27 cellular contexts compared by ENCODE assay signal in genomic region chr6:11974089-11974488, GRCh38. TPM values are rescaled to one million over a fixed set of nuclear protein-coding genes. Genes with fewer than 3 reads are reported as not detected.
A peak's percentile ranks its signal among the peaks of the same experiment; 100 is the strongest.
DNase-seq lines count a peak whose midpoint lies in the region; ATAC-seq and TF ChIP-seq lines count a peak whose summit lies in the region.
"Had no signal": no experiment of that assay in that cellular context is flagged by ENCODE, and none has a peak within 500 bp of the region (broad histone marks: within the 10 kb centered on the region; RNA-seq: fewer than 3 reads in every experiment).

No MANE protein-coding gene starts in this region.

- TF ChIP-seq CTCF in AG09309 (IDR thresholded peaks at IDR 0.05; ENCODE audit: control insufficient read depth, insufficient read depth, low read depth, low read length, missing control alignments) (no peak), chondrocyte (IDR thresholded peaks at IDR 0.05) (no peak)

- peaks cover 3% of the 10 kb centered on the region for H3K9me3 Mint-ChIP-seq in chondrocyte (ENCODE audit: low read depth)
- no peaks in the 10 kb centered on the region for H3K9me3 Mint-ChIP-seq in stimulated activated naive CD8-positive, alpha-beta T cell treated with anti-CD3 and anti-CD28 coated beads, Interleukin-15, amount 100 ng/mL, for 72 hours
- H3K9me3 Mint-ChIP-seq in natural killer cell treated with Interleukin-12 subunit alpha and Interleukin-12 subunit beta and Interleukin-15 and Interleukin-18, amount 100 ng/mL, for 72 hours, result no peaks in the 10 kb centered on the region
- H3K9me3 Mint-ChIP-seq: activated B cell treated with CpG ODN at 0.5 μM for 24 hours had no signal

- peak overlapping the region; percentile 69 for H3K27ac Mint-ChIP-seq in chondrocyte (ENCODE audit: unreplicated experiment)
- no peak overlapping the region for H3K27ac Mint-ChIP-seq in stimulated activated naive CD8-positive, alpha-beta T cell treated with anti-CD3 and anti-CD28 coated beads, Interleukin-15, amount 100 ng/mL, for 72 hours
- H3K27ac Mint-ChIP-seq in natural killer cell treated with Interleukin-12 subunit alpha and Interleukin-12 subunit beta and Interleukin-15 and Interleukin-18, amount 100 ng/mL, for 72 hours, result peak overlapping the region in 1 of 2 donors; percentile 35
- H3K27ac Mint-ChIP-seq: activated B cell treated with CpG ODN at 0.5 μM for 24 hours; CD4-positive, CD25-positive, alpha-beta regulatory T cell had no signal

- H3K4me3 ChIP-seq in AG09309 (ENCODE audit: control insufficient read depth, low read depth, low read length), result no peak overlapping the region
- H3K4me3 ChIP-seq: esophagus muscularis mucosa, heart left ventricle, lung had no signal

- H3K27me3 Mint-ChIP-seq in chondrocyte (ENCODE audit: low read depth), result no peaks in the 10 kb centered on the region
- no peaks in the 10 kb centered on the region for H3K27me3 Mint-ChIP-seq in stimulated activated naive CD8-positive, alpha-beta T cell treated with anti-CD3 and anti-CD28 coated beads, Interleukin-15, amount 100 ng/mL, for 72 hours
- H3K27me3 Mint-ChIP-seq in natural killer cell treated with Interleukin-12 subunit alpha and Interleukin-12 subunit beta and Interleukin-15 and Interleukin-18, amount 100 ng/mL, for 72 hours, result no peaks in the 10 kb centered on the region
- H3K27me3 Mint-ChIP-seq: CD4-positive, CD25-positive, alpha-beta regulatory T cell had no signal

- no peak overlapping the region for H3K4me3 Mint-ChIP-seq in chondrocyte (ENCODE audit: unreplicated experiment)
- no peak overlapping the region for H3K4me3 Mint-ChIP-seq in stimulated activated naive CD8-positive, alpha-beta T cell treated with anti-CD3 and anti-CD28 coated beads, Interleukin-15, amount 100 ng/mL, for 72 hours
- H3K4me3 Mint-ChIP-seq in natural killer cell treated with Interleukin-12 subunit alpha and Interleukin-12 subunit beta and Interleukin-15 and Interleukin-18, amount 100 ng/mL, for 72 hours, result no peak overlapping the region
- H3K4me3 Mint-ChIP-seq: activated B cell treated with CpG ODN at 0.5 μM for 24 hours; CD4-positive, CD25-positive, alpha-beta regulatory T cell had no signal

- peaks cover 58% of the 10 kb centered on the region for H3K4me1 Mint-ChIP-seq in chondrocyte (ENCODE audit: low read depth)
- H3K4me1 Mint-ChIP-seq in stimulated activated naive CD8-positive, alpha-beta T cell treated with anti-CD3 and anti-CD28 coated beads, Interleukin-15, amount 100 ng/mL, for 72 hours, result peaks cover 33% of the 10 kb centered on the region
- peaks cover 28 to 31% of the 10 kb centered on the region in 2 donors for H3K4me1 Mint-ChIP-seq in natural killer cell treated with Interleukin-12 subunit alpha and Interleukin-12 subunit beta and Interleukin-15 and Interleukin-18, amount 100 ng/mL, for 72 hours (ENCODE audit: low read depth in 2 of 2)

- ATAC-seq in stimulated activated naive CD8-positive, alpha-beta T cell treated with anti-CD3 and anti-CD28 coated beads, Interleukin-15, amount 100 ng/mL, for 72 hours, result no peak
- ATAC-seq in natural killer cell treated with Interleukin-12 subunit alpha and Interleukin-12 subunit beta and Interleukin-15 and Interleukin-18, amount 100 ng/mL, for 72 hours, result no peak
- ATAC-seq: right cardiac atrium had no signal

- H3K36me3 Mint-ChIP-seq in chondrocyte (ENCODE audit: low read depth), result no peaks in the 10 kb centered on the region
- no peaks in the 10 kb centered on the region for H3K36me3 Mint-ChIP-seq in natural killer cell treated with Interleukin-12 subunit alpha and Interleukin-12 subunit beta and Interleukin-15 and Interleukin-18, amount 100 ng/mL, for 72 hours
- H3K36me3 Mint-ChIP-seq: CD4-positive, CD25-positive, alpha-beta regulatory T cell had no signal

- DNase-seq in AG09309 (ENCODE audit: low read depth), result peak; percentile 35
- DNase-seq in NCI-H226, result peak; percentile 63
- DNase-seq in chondrocyte (ENCODE audit: low spot score), result no peak
- peak; percentile 29 for DNase-seq in kidney glomerular epithelial cell (lab: John Stamatoyannopoulos, UW)
- no peak for DNase-seq in MV-4-11 (lab: John Stamatoyannopoulos, UW)
- no peak for DNase-seq in NCI-H2171 (lab: John Stamatoyannopoulos, UW)
- DNase-seq in stimulated activated naive CD8-positive, alpha-beta T cell treated with anti-CD3 and anti-CD28 coated beads, Interleukin-15, amount 100 ng/mL, for 72 hours, result no peak
- DNase-seq in natural killer cell treated with Interleukin-12 subunit alpha and Interleukin-12 subunit beta and Interleukin-15 and Interleukin-18, amount 100 ng/mL, for 72 hours (ENCODE audit: low spot score), result no peak
- DNase-seq: activated B cell treated with CpG ODN at 0.5 μM for 24 hours; activated CD4-positive, alpha-beta T cell treated with anti-CD3 and anti-CD28 coated beads, Interleukin-2, amount 50 U/mL, for 48 hours; activated gamma-delta T cell treated with Interleukin-2 at 50 U/mL for 16 hours; amniotic stem cell; caudate nucleus; CD4-positive, CD25-positive, alpha-beta regulatory T cell; DMS 273 treated with DMSO at 0.1 percent for 48 hours; effector CD4-positive, alpha-beta T cell; heart left ventricle; islet precursor cell; KG1; NCI-H1048; NCI-H2029 treated with DMSO at 0.1 percent for 48 hours; NK-92 treated with Interleukin-12 subunit alpha and Interleukin-12 subunit beta, amount 100 ng/mL, for 24 hours; occipital lobe; right cardiac atrium; stimulated activated CD8-positive, alpha-beta memory T cell treated with anti-CD3 and anti-CD28 coated beads, Interleukin-4, amount 100 ng/mL, for 48 hours had no signal

RNA-seq across cellular contexts. Expression of gene HIVEP1, which starts 38.0 kb away (rescaled TPM):
- 34.2 to 49.7 TPM (median 44.6 TPM) in 3 replicates for total RNA-seq in chondrocyte
- total RNA-seq in natural killer cell treated with Interleukin-12 subunit alpha and Interleukin-12 subunit beta and Interleukin-15 and Interleukin-18, amount 100 ng/mL, for 72 hours, result 10 to 100 TPM; 28.3 to 39.4 TPM

Comparison
In these comparisons a context has a peak if more than half of its experiments do, and no peak if none do; other contexts are left out.
1. DNase-seq: peak in AG09309 (single experiment), NCI-H226 (single experiment) and kidney glomerular epithelial cell (single experiment); none in chondrocyte (single experiment), MV-4-11 (single experiment), NCI-H2171 (single experiment), stimulated activated naive CD8-positive, alpha-beta T cell treated with anti-CD3 and anti-CD28 coated beads, Interleukin-15, amount 100 ng/mL, for 72 hours (0 of 2) and natural killer cell treated with Interleukin-12 subunit alpha and Interleukin-12 subunit beta and Interleukin-15 and Interleukin-18, amount 100 ng/mL, for 72 hours (single experiment).